In the genomic region with DNA sequence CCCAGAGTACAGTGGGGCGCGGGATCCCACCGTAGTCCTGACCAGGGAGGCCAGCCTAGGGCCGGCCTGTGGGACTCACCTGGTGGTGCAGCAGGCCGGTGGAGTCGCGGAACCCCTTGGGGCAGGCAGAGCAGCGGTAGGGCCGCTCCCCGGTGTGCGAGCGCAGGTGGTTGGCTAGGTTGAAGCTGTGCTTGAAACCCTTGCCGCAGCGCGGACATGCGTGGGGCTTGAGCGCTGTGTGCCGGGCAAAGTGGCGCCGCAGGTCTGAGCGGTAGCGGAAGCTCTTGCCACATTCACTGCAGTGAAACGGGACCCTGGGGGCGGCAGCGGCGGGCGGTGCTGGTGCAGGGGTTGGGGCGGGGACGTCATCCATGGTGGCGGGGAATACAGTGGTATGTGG, we compare ENCODE assay signal across 17 cellular contexts.
"Had no signal": no experiment of that assay in that cellular context is flagged by ENCODE, and none has a peak within 500 bp of the region (broad histone marks: within the 10 kb centered on the region; RNA-seq: fewer than 3 reads in every experiment).

No MANE protein-coding gene starts in this region.

- ATAC-seq: activated naive CD4-positive, alpha-beta T cell treated with anti-CD3 and anti-CD28 coated beads, Interleukin-2, amount 50 U/mL, for 72 hours; sciatic nerve; stimulated activated naive B cell treated with anti-CD40 and anti-IgM and Interleukin-4, amounts not matched to agents 10 μg/mL and 1 μg/mL and 100 μg/mL, for 72 hours had no signal

- H3K9me3 Mint-ChIP-seq: activated T-helper 1 cell treated with anti-CD3 and anti-CD28 coated beads, Interleukin-12 subunit alpha, Interleukin-12 subunit beta, Interleukin-2, Interleukin-4 antibody, amounts not matched to agents 30 ng/mL and 10 ng/mL and 1 ng/mL, durations not matched to agents 14 hours and 24 hours and 36 hours had no signal

- FAIRE-seq: bronchial epithelial cell, endometrium, TTC549 had no signal

- H3K4me3 ChIP-seq: adrenal gland had no signal

- H3K9me3 ChIP-seq: adrenal gland had no signal

- DNase-seq: activated CD4-positive, alpha-beta T cell treated with anti-CD3 and anti-CD28 coated beads, Interleukin-2, amount 50 U/mL, for 4 hours; activated gamma-delta T cell treated with Interleukin-2 at 50 U/mL for 16 hours; activated T-cell treated with anti-CD3 and anti-CD28 coated beads for 4 hours; cerebellar nuclear complex; cortex of kidney; erythroblast; foreskin melanocyte; immature natural killer cell; stimulated activated CD4-positive, alpha-beta T cell treated with anti-CD3 and anti-CD28 coated beads, Interleukin-4, amount 100 ng/mL, for 4 hours; stimulated activated naive B cell treated with anti-CD40 and anti-IgM and Interleukin-4, amounts not matched to agents 10 μg/mL and 1 μg/mL and 100 μg/mL, for 72 hours had no signal

- H3K27me3 ChIP-seq: adrenal gland had no signal

- H3K27me3 Mint-ChIP-seq: stimulated activated naive B cell treated with anti-CD40 and anti-IgM and Interleukin-4, amounts not matched to agents 10 μg/mL and 1 μg/mL and 100 μg/mL, for 72 hours had no signal

- H3K4me3 Mint-ChIP-seq: activated T-helper 1 cell treated with anti-CD3 and anti-CD28 coated beads, Interleukin-12 subunit alpha, Interleukin-12 subunit beta, Interleukin-2, Interleukin-4 antibody, amounts not matched to agents 30 ng/mL and 10 ng/mL and 1 ng/mL, durations not matched to agents 14 hours and 24 hours and 36 hours had no signal

- H3K27ac ChIP-seq: adrenal gland had no signal
